Comparison of ENCODE assay signal across 8 cellular contexts in the genomic region with DNA sequence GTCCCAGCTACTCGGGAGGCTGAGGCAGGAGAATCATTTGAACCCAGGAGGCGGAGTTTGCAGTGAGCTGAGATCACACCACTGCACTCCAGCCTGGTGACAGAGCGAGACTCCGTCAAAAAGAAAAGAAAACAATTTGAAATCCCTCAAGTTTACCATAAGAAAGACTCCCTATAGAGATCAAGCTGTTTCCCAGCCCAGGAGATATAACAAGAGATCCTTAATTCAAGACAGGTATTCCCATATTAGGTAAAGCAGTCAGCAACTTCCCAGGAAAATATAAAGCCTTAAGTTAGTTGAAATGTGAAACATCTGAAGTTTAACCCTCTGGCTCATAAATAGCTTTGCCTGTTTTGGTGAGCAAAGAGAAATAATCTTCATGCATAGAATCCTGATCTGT. TPM values are rescaled to one million over a fixed set of nuclear protein-coding genes. Genes with fewer than 3 reads are reported as not detected.
A peak's percentile ranks its signal among the peaks of the same experiment; 100 is the strongest.
DNase-seq lines count a peak whose midpoint lies in the region; ATAC-seq and TF ChIP-seq lines count a peak whose summit lies in the region.
"Not testable (repeated sequence)": the region's sequence is repeated elsewhere in the genome, so short reads cannot be mapped to it uniquely, and the experiment has no call there.

No MANE protein-coding gene starts in this region.

- not testable (repeated sequence) for H3K9ac ChIP-seq in mesendoderm (ENCODE audit: low read length)

- peak overlapping the region; percentile 89 for H3K27ac Mint-ChIP-seq in HFFc6
- peak overlapping the region; percentile 27 for H3K27ac Mint-ChIP-seq in activated T-cell treated with anti-CD3 and anti-CD28 coated beads, Interleukin-2, amount 50 U/mL, for 24 hours
- peak overlapping the region; percentile 90 for H3K27ac Mint-ChIP-seq in dendritic cell treated with granulocyte-macrophage colony-stimulating factor and Interleukin-4, amounts not matched to agents 40 ng/mL and 50 ng/mL, for 4 days
- H3K27ac Mint-ChIP-seq in stimulated activated effector memory CD8-positive, alpha-beta T cell treated with anti-CD3 and anti-CD28 coated beads, Interleukin-12 subunit alpha, Interleukin-12 subunit beta, amount 100 ng/mL, for 72 hours: peak overlapping the region; percentile 17

- peaks cover 63% of the 10 kb centered on the region for H3K4me1 Mint-ChIP-seq in HFFc6 (ENCODE audit: low read depth)
- H3K4me1 Mint-ChIP-seq in activated T-cell treated with anti-CD3 and anti-CD28 coated beads, Interleukin-2, amount 50 U/mL, for 24 hours (ENCODE audit: low read depth): peaks cover 60% of the 10 kb centered on the region
- peaks cover 62% of the 10 kb centered on the region for H3K4me1 Mint-ChIP-seq in dendritic cell treated with granulocyte-macrophage colony-stimulating factor and Interleukin-4, amounts not matched to agents 40 ng/mL and 50 ng/mL, for 4 days (ENCODE audit: low read depth)
- H3K4me1 Mint-ChIP-seq in stimulated activated effector memory CD8-positive, alpha-beta T cell treated with anti-CD3 and anti-CD28 coated beads, Interleukin-12 subunit alpha, Interleukin-12 subunit beta, amount 100 ng/mL, for 72 hours: peaks cover 58% of the 10 kb centered on the region

- H2AK5ac ChIP-seq in mesendoderm (ENCODE audit: low read length): not testable (repeated sequence)

- not testable (repeated sequence) for H3K4me3 Mint-ChIP-seq in HFFc6; activated T-cell treated with anti-CD3 and anti-CD28 coated beads, Interleukin-2, amount 50 U/mL, for 24 hours; dendritic cell treated with granulocyte-macrophage colony-stimulating factor and Interleukin-4, amounts not matched to agents 40 ng/mL and 50 ng/mL, for 4 days; stimulated activated effector memory CD8-positive, alpha-beta T cell treated with anti-CD3 and anti-CD28 coated beads, Interleukin-12 subunit alpha, Interleukin-12 subunit beta, amount 100 ng/mL, for 72 hours

- not testable (repeated sequence) for H3K27me3 Mint-ChIP-seq in HFFc6 (ENCODE audit: insufficient read depth); activated T-cell treated with anti-CD3 and anti-CD28 coated beads, Interleukin-2, amount 50 U/mL, for 24 hours; dendritic cell treated with granulocyte-macrophage colony-stimulating factor and Interleukin-4, amounts not matched to agents 40 ng/mL and 50 ng/mL, for 4 days

- not testable (repeated sequence) for H3K27me3 ChIP-seq in cardiac muscle cell; mesendoderm (ENCODE audit: insufficient read depth, low read length, poor library complexity)

- not testable (repeated sequence) for H2BK120ac ChIP-seq in mesendoderm (ENCODE audit: low read depth, low read length)

- not testable (repeated sequence) for H4K5ac ChIP-seq in mesendoderm (ENCODE audit: low read length)

- not testable (repeated sequence) for H2BK15ac ChIP-seq in mesendoderm (replicated peaks; ENCODE audit: low read depth)

- H3K79me2 ChIP-seq in mesendoderm (ENCODE audit: control insufficient read depth, insufficient read depth, low read length): peaks cover 82% of the 10 kb centered on the region

- peaks cover 37% of the 10 kb centered on the region for H3K36me3 Mint-ChIP-seq in HFFc6 (ENCODE audit: low read depth)
- H3K36me3 Mint-ChIP-seq in activated T-cell treated with anti-CD3 and anti-CD28 coated beads, Interleukin-2, amount 50 U/mL, for 24 hours (ENCODE audit: low read depth): peaks cover 67% of the 10 kb centered on the region
- peaks cover 52% of the 10 kb centered on the region for H3K36me3 Mint-ChIP-seq in dendritic cell treated with granulocyte-macrophage colony-stimulating factor and Interleukin-4, amounts not matched to agents 40 ng/mL and 50 ng/mL, for 4 days (ENCODE audit: low read depth)
- H3K36me3 Mint-ChIP-seq in stimulated activated effector memory CD8-positive, alpha-beta T cell treated with anti-CD3 and anti-CD28 coated beads, Interleukin-12 subunit alpha, Interleukin-12 subunit beta, amount 100 ng/mL, for 72 hours: peaks cover 53% of the 10 kb centered on the region

- CTCF ChIA-PET in RWPE1 (lab: Yijun Ruan, JAX): not testable (repeated sequence)

- not testable (repeated sequence) for ATAC-seq in stimulated activated effector memory CD8-positive, alpha-beta T cell treated with anti-CD3 and anti-CD28 coated beads, Interleukin-12 subunit alpha, Interleukin-12 subunit beta, amount 100 ng/mL, for 72 hours

- no CpG with 5 or more reads among the region's 4 CpGs for WGBS in mesendoderm (ENCODE audit: extremely low coverage, insufficient coverage, low lambda C conversion rate)

- H3K79me1 ChIP-seq in mesendoderm (ENCODE audit: low read length): peaks cover 12% of the 10 kb centered on the region

- not testable (repeated sequence) for H3K56ac ChIP-seq in mesendoderm (ENCODE audit: low read length)

- not testable (repeated sequence) for H3K23ac ChIP-seq in mesendoderm (ENCODE audit: low read length)

- H3K4ac ChIP-seq in mesendoderm (ENCODE audit: low read depth, low read length): not testable (repeated sequence)

- intact Hi-C loops in dendritic cell treated with granulocyte-macrophage colony-stimulating factor and Interleukin-4, amounts not matched to agents 40 ng/mL and 50 ng/mL, for 4 days (cut with micrococcal nuclease): not testable (repeated sequence)

- H3K4me1 ChIP-seq in cardiac muscle cell (ENCODE audit: low read depth): not testable (repeated sequence)
- H3K4me1 ChIP-seq in mesendoderm (ENCODE audit: control insufficient read depth, low read depth, low read length): peaks cover 11% of the 10 kb centered on the region

- H3K36me3 ChIP-seq in cardiac muscle cell; mesendoderm (ENCODE audit: control insufficient read depth, insufficient read depth, low read length): not testable (repeated sequence)

- H3K4me3 ChIP-seq in cardiac muscle cell; mesendoderm (ENCODE audit: low read length): not testable (repeated sequence)

- H3K27ac ChIP-seq in RWPE1 (peak overlapping the region; percentile 71), cardiac muscle cell (peak overlapping the region; percentile 76)
- not testable (repeated sequence) for H3K27ac ChIP-seq in mesendoderm (ENCODE audit: low read depth, low read length)

- not testable (repeated sequence) for H4K8ac ChIP-seq in mesendoderm (ENCODE audit: low read depth, low read length)

- H3K4me2 ChIP-seq in mesendoderm (ENCODE audit: low read length): not testable (repeated sequence)

- not testable (repeated sequence) for TF ChIP-seq CTCF in HFFc6 (IDR thresholded peaks at IDR 0.05); RWPE1 (conservative IDR thresholded peaks at IDR 0.05; ENCODE audit: low read depth); cardiac muscle cell (IDR thresholded peaks at IDR 0.05; ENCODE audit: low read depth, low read length)

- H3K18ac ChIP-seq in mesendoderm (ENCODE audit: low read length): not testable (repeated sequence)

- H2BK5ac ChIP-seq in mesendoderm (ENCODE audit: low read length): not testable (repeated sequence)

- H3K9me3 Mint-ChIP-seq in HFFc6; activated T-cell treated with anti-CD3 and anti-CD28 coated beads, Interleukin-2, amount 50 U/mL, for 24 hours; dendritic cell treated with granulocyte-macrophage colony-stimulating factor and Interleukin-4, amounts not matched to agents 40 ng/mL and 50 ng/mL, for 4 days; stimulated activated effector memory CD8-positive, alpha-beta T cell treated with anti-CD3 and anti-CD28 coated beads, Interleukin-12 subunit alpha, Interleukin-12 subunit beta, amount 100 ng/mL, for 72 hours: not testable (repeated sequence)

- POLR2A ChIA-PET in RWPE1 (lab: Yijun Ruan, JAX; ENCODE audit: low non-redundant PET): not testable (repeated sequence)

- H3K9me3 ChIP-seq in cardiac muscle cell (ENCODE audit: low read depth): not testable (repeated sequence)

- DNase-seq in ELF-1 (ENCODE audit: low read depth, low spot score) (peak; percentile 61), mesendoderm (peak; percentile 74)
- DNase-seq in HFFc6; RWPE1 (ENCODE audit: low spot score); activated T-cell treated with anti-CD3 and anti-CD28 coated beads, Interleukin-2, amount 50 U/mL, for 24 hours; cardiac muscle cell (ENCODE audit: low read depth in 1 of 2, low spot score in 1 of 2); stimulated activated effector memory CD8-positive, alpha-beta T cell treated with anti-CD3 and anti-CD28 coated beads, Interleukin-12 subunit alpha, Interleukin-12 subunit beta, amount 100 ng/mL, for 72 hours (ENCODE audit: low spot score in 2 of 2): not testable (repeated sequence)

RNA-seq across cellular contexts. Expression of a gene that starts 4.9 kb away (rescaled TPM):
- total RNA-seq in HFFc6 (2021; fragmentation: NEBNext Ultra II Directional; extraction: Animal tissue kit (Norgen Biotek cat#: 25700)): 100 to 1,000 TPM in 3 of 6 experiments, 10 to 100 TPM in 3; 85.0 to 115 (median 100) TPM
- 66.6 and 79.2 TPM in 2 replicates for total RNA-seq in cardiac muscle cell
- polyA plus RNA-seq in cardiac muscle cell: 83.8 and 90.0 TPM in 2 replicates
- 157 TPM for polyA plus RNA-seq in mesendoderm (2013, experiment 1 of 2)
- polyA plus RNA-seq in mesendoderm (2013, experiment 2 of 2): 150 TPM

RNA-seq across cellular contexts. Expression of a gene that starts 7.5 kb away (rescaled TPM):
- 10 to 100 TPM; 37.1 to 43.9 (median 40.3) TPM for total RNA-seq in HFFc6 (2021; fragmentation: NEBNext Ultra II Directional; extraction: Animal tissue kit (Norgen Biotek cat#: 25700))
- 113 and 125 TPM in 2 replicates for total RNA-seq in cardiac muscle cell
- 98.2 and 107 TPM in 2 replicates for polyA plus RNA-seq in cardiac muscle cell
- polyA plus RNA-seq in mesendoderm (2013, experiment 1 of 2): 43.6 TPM
- 42.4 TPM for polyA plus RNA-seq in mesendoderm (2013, experiment 2 of 2)

RNA-seq across cellular contexts. Expression of a gene that starts 38.0 kb away (rescaled TPM):
- total RNA-seq in HFFc6 (2021; fragmentation: NEBNext Ultra II Directional; extraction: Animal tissue kit (Norgen Biotek cat#: 25700)): under 1 TPM in 4 of 6 experiments, not detected in 2; 0.07 to 0.10 (median 0.08) TPM
- total RNA-seq in cardiac muscle cell: 6.2 and 7.6 TPM in 2 replicates
- polyA plus RNA-seq in cardiac muscle cell: 4.5 and 4.7 TPM in 2 replicates
- 0.29 TPM for polyA plus RNA-seq in mesendoderm (2013, experiment 1 of 2)
- polyA plus RNA-seq in mesendoderm (2013, experiment 2 of 2): 0.20 TPM

RNA-seq across cellular contexts. Expression of a gene that starts 45.8 kb away (rescaled TPM):
- total RNA-seq in HFFc6 (2021; fragmentation: NEBNext Ultra II Directional; extraction: Animal tissue kit (Norgen Biotek cat#: 25700)): 100 to 1,000 TPM; 105 to 118 (median 111) TPM
- total RNA-seq in cardiac muscle cell: 69.0 and 70.0 TPM in 2 replicates
- 79.4 and 82.8 TPM in 2 replicates for polyA plus RNA-seq in cardiac muscle cell
- polyA plus RNA-seq in mesendoderm (2013, experiment 1 of 2): 21.5 TPM
- polyA plus RNA-seq in mesendoderm (2013, experiment 2 of 2): 21.6 TPM

Comparison
In these comparisons a context has a peak if more than half of its experiments do, and no peak if none do; other contexts are left out.
1. H3K27ac Mint-ChIP-seq: peak in every context shown above with its lines; median percentile 90 in dendritic cell treated with granulocyte-macrophage colony-stimulating factor and Interleukin-4, amounts not matched to agents 40 ng/mL and 50 ng/mL, for 4 days; 89 in HFFc6; 27 in activated T-cell treated with anti-CD3 and anti-CD28 coated beads, Interleukin-2, amount 50 U/mL, for 24 hours; 17 in stimulated activated effector memory CD8-positive, alpha-beta T cell treated with anti-CD3 and anti-CD28 coated beads, Interleukin-12 subunit alpha, Interleukin-12 subunit beta, amount 100 ng/mL, for 72 hours.